ENCODE assay signal across 26 cellular contexts in genomic region chr13:43965446-43965845, GRCh38.
"Had no signal": no experiment of that assay in that cellular context is flagged by ENCODE, and none has a peak within 500 bp of the region (broad histone marks: within the 10 kb centered on the region; RNA-seq: fewer than 3 reads in every experiment).

No MANE protein-coding gene starts in this region.

- H3K4me3 Mint-ChIP-seq: effector memory CD8-positive, alpha-beta T cell; memory B cell; mesothelial cell of epicardium; natural killer cell treated with Interleukin-12 subunit alpha and Interleukin-12 subunit beta and Interleukin-15 and Interleukin-18, amount 100 ng/mL, for 72 hours; neural progenitor cell; stimulated activated memory B cell treated with anti-CD40 and anti-IgM and Interleukin-4, amounts not matched to agents 10 μg/mL and 1 μg/mL and 100 μg/mL, for 72 hours had no signal

- H3K4me1 Mint-ChIP-seq: memory B cell; naive B cell; stimulated activated memory B cell treated with anti-CD40 and anti-IgM and Interleukin-4, amounts not matched to agents 10 μg/mL and 1 μg/mL and 100 μg/mL, for 72 hours had no signal

- H3K27me3 Mint-ChIP-seq: naive B cell; natural killer cell treated with Interleukin-12 subunit alpha and Interleukin-12 subunit beta and Interleukin-15 and Interleukin-18, amount 100 ng/mL, for 72 hours had no signal

- H3K4me1 ChIP-seq: lower lobe of right lung, prostate gland, sigmoid colon, tibial nerve, upper lobe of right lung, uterus had no signal

- H3K36me3 Mint-ChIP-seq: memory B cell; naive B cell; natural killer cell treated with Interleukin-12 subunit alpha and Interleukin-12 subunit beta and Interleukin-15 and Interleukin-18, amount 100 ng/mL, for 72 hours; stimulated activated memory B cell treated with anti-CD40 and anti-IgM and Interleukin-4, amounts not matched to agents 10 μg/mL and 1 μg/mL and 100 μg/mL, for 72 hours had no signal

- DNase-seq: cortex of kidney; effector memory CD8-positive, alpha-beta T cell; erythroblast; hypothalamus; immature natural killer cell; kidney glomerular epithelial cell; left colon; left ventricle myocardium superior; lower lobe of right lung; mucosa of descending colon; naive B cell; right cardiac atrium; sigmoid colon; stimulated activated CD4-positive, alpha-beta T cell treated with anti-CD3 and anti-CD28 coated beads, Interleukin-4, amount 100 ng/mL, for 4 hours; stimulated activated naive CD8-positive, alpha-beta T cell treated with anti-CD3 and anti-CD28 coated beads, Interleukin-15, Interleukin-2, amounts not matched to agents 100 U/mL and 50 U/mL, for 24 hours; substantia nigra; upper lobe of right lung; uterus had no signal

- H3K27ac Mint-ChIP-seq: effector memory CD8-positive, alpha-beta T cell; memory B cell; mesothelial cell of epicardium; naive B cell; neural progenitor cell; stimulated activated memory B cell treated with anti-CD40 and anti-IgM and Interleukin-4, amounts not matched to agents 10 μg/mL and 1 μg/mL and 100 μg/mL, for 72 hours had no signal

- H3K9me3 Mint-ChIP-seq: immature natural killer cell; memory B cell; natural killer cell treated with Interleukin-12 subunit alpha and Interleukin-12 subunit beta and Interleukin-15 and Interleukin-18, amount 100 ng/mL, for 72 hours; stimulated activated memory B cell treated with anti-CD40 and anti-IgM and Interleukin-4, amounts not matched to agents 10 μg/mL and 1 μg/mL and 100 μg/mL, for 72 hours had no signal

- H3K36me3 ChIP-seq: lower lobe of right lung, neural progenitor cell, prostate gland, sigmoid colon, thoracic aorta, tibial nerve, upper lobe of right lung, uterus had no signal

- H3K27ac ChIP-seq: lower lobe of right lung, neural progenitor cell, prostate gland, sigmoid colon, thoracic aorta, tibial nerve, upper lobe of right lung, uterus had no signal

- H3K9me3 ChIP-seq: lower lobe of right lung, prostate gland, sigmoid colon, thoracic aorta, tibial nerve, upper lobe of right lung, uterus had no signal

- H3K4me3 ChIP-seq: lower lobe of right lung, mucosa of descending colon, neural progenitor cell, prostate gland, sigmoid colon, thoracic aorta, tibial nerve, upper lobe of right lung, uterus had no signal

- H3K27me3 ChIP-seq: neural progenitor cell, sigmoid colon, tibial nerve, upper lobe of right lung, uterus had no signal
